In genomic region chr15:22954798-22955543, GRCh38 we compare ENCODE assay signal across 20 cellular contexts. TPM values are rescaled to one million over a fixed set of nuclear protein-coding genes. Genes with fewer than 3 reads are reported as not detected.
DNase-seq lines count a peak whose midpoint lies in the region; ATAC-seq, FAIRE-seq and TF ChIP-seq lines count a peak whose summit lies in the region.
"Had no signal": no experiment of that assay in that cellular context is flagged by ENCODE, and none has a peak within 500 bp of the region (broad histone marks: within the 10 kb centered on the region; RNA-seq: fewer than 3 reads in every experiment).

No MANE protein-coding gene starts in this region.

- intact Hi-C loops in sigmoid colon (cut with DNase I) = no loop called here

- TF ChIP-seq CTCF in RWPE2 (IDR thresholded peaks at IDR 0.05; ENCODE audit: poor library complexity, severe bottlenecking) (peak; percentile 74), sigmoid colon (IDR thresholded peaks at IDR 0.05) (no peak)

- no peaks in the 10 kb centered on the region for H3K27me3 ChIP-seq in RWPE2 (ENCODE audit: insufficient read depth, poor library complexity, severe bottlenecking)
- no peaks in the 10 kb centered on the region for H3K27me3 ChIP-seq in sigmoid colon
- H3K27me3 ChIP-seq: gastrocnemius medialis, SJSA1 had no signal

- no peak for FAIRE-seq in urothelium cell line (lab: Jason Lieb, UNC)
- FAIRE-seq: GM12892, small intestine had no signal

- H3K9me3 ChIP-seq in RWPE2 (ENCODE audit: severe bottlenecking) (no peaks in the 10 kb centered on the region), sigmoid colon (no peaks in the 10 kb centered on the region)
- H3K9me3 ChIP-seq: gastrocnemius medialis, SJSA1 had no signal

- no peak overlapping the region for H3K27ac ChIP-seq in RWPE2 (ENCODE audit: poor library complexity, severe bottlenecking)
- H3K27ac ChIP-seq in sigmoid colon = peak overlapping the region in 1 of 4 donors; percentile 61
- H3K27ac ChIP-seq: SJSA1 had no signal

- no peak overlapping the region for H3K4me3 ChIP-seq in RWPE2 (ENCODE audit: severe bottlenecking)
- no peak overlapping the region for H3K4me3 ChIP-seq in sigmoid colon
- H3K4me3 ChIP-seq: gastrocnemius medialis, SJSA1 had no signal

- peaks cover 25% of the 10 kb centered on the region for H3K4me1 ChIP-seq in RWPE2 (ENCODE audit: insufficient read depth, poor library complexity, severe bottlenecking)
- H3K4me1 ChIP-seq in sigmoid colon = peaks cover 0 to 82% (median 72%) of the 10 kb centered on the region in 4 donors
- H3K4me1 ChIP-seq: SJSA1 had no signal

- no peaks in the 10 kb centered on the region for H3K36me3 ChIP-seq in RWPE2 (ENCODE audit: low read depth)
- H3K36me3 ChIP-seq in sigmoid colon = no peaks in the 10 kb centered on the region
- H3K36me3 ChIP-seq: gastrocnemius medialis, SJSA1 had no signal

- peak; percentile 84 for ATAC-seq in RWPE2 (ENCODE audit: low read depth)
- peak; percentile 10 for ATAC-seq in esophagus mucosa
- ATAC-seq: gastrocnemius medialis had no signal

- TF ChIP-seq EP300 in sigmoid colon (IDR thresholded peaks at IDR 0.05) = no peak

- 80 to 91% methylated on average over 14 of the region's 14 CpGs for WGBS in sigmoid colon, 2 donors

- no peak for TF ChIP-seq POLR2A in sigmoid colon (IDR thresholded peaks at IDR 0.05)

- DNase-seq in Ammon's horn (ENCODE audit: low spot score) = peak; percentile 6
- DNase-seq in RWPE2 (ENCODE audit: low spot score) = no peak
- peak; percentile 51 for DNase-seq in sigmoid colon
- no peak for DNase-seq in stimulated activated CD4-positive, alpha-beta T cell treated with anti-CD3 and anti-CD28 coated beads, Interleukin-2, amount 100 ng/mL, for 24 hours
- DNase-seq in NCI-H2029 treated with DMSO at 0.1 percent for 48 hours (lab: John Stamatoyannopoulos, UW) = no peak
- no peak for DNase-seq in DMS 273 (lab: John Stamatoyannopoulos, UW; ENCODE audit: unreplicated experiment)
- DNase-seq in urothelium cell line (ENCODE audit: low spot score) = no peak
- DNase-seq: activated CD4-positive, alpha-beta T cell treated with anti-CD3 and anti-CD28 coated beads, Interleukin-2, amount 10 ng/mL, durations not matched to agents 7 days and 5 days; CD8-positive, alpha-beta memory T cell; DMS79 treated with DMSO at 0.1 percent for 48 hours; gastrocnemius medialis; HCEC 1CT; Karpas-422; kidney glomerular epithelial cell; NCI-H187; small intestine; stimulated activated CD4-positive, alpha-beta T cell treated with anti-CD3 and anti-CD28 coated beads, Interleukin-4, amount 100 ng/mL, for 1 hour had no signal

RNA-seq across cellular contexts. Expression of gene CYFIP1, which starts 25.2 kb away (rescaled TPM):
- 118 TPM for total RNA-seq in esophagus mucosa
- total RNA-seq in sigmoid colon = 10 to 100 TPM; 69.8 to 99.6 (median 77.2) TPM
- polyA plus RNA-seq in sigmoid colon = 10 to 100 TPM; 45.0 to 66.4 (median 56.6) TPM

Comparison
In these comparisons a context has a peak if more than half of its experiments do, and no peak if none do; other contexts are left out.
1. DNase-seq: peak in Ammon's horn (single experiment) and sigmoid colon (single experiment); none in RWPE2 (single experiment), stimulated activated CD4-positive, alpha-beta T cell treated with anti-CD3 and anti-CD28 coated beads, Interleukin-2, amount 100 ng/mL, for 24 hours (0 of 2), NCI-H2029 treated with DMSO at 0.1 percent for 48 hours (single experiment), DMS 273 (single experiment) and urothelium cell line (single experiment).